8 cellular contexts compared by ENCODE assay signal in genomic region chr3:98902341-98902740, GRCh38. TPM values are rescaled to one million over a fixed set of nuclear protein-coding genes. Genes with fewer than 3 reads are reported as not detected.
DNase-seq lines count a peak whose midpoint lies in the region; ATAC-seq, FAIRE-seq and TF ChIP-seq lines count a peak whose summit lies in the region.

No MANE protein-coding gene starts in this region.

- TF ChIP-seq RAD21 in GM12878 (IDR thresholded peaks at IDR 0.05; ENCODE audit: insufficient read depth, low read depth, low read length) = no peak

- peak overlapping the region; percentile 7 to 98 (median 90) for H3K4me3 ChIP-seq in heart right ventricle
- peak overlapping the region; percentile 71 for H3K4me3 ChIP-seq in GM12878
- peak overlapping the region; percentile 85 to 93 for H3K4me3 ChIP-seq in uterus

- intact Hi-C loops in heart right ventricle (cut with DNase I) = loop anchor here in 5 of 10 donors (5.0 to 10.0 kb wide), 4 partner anchors 78 to 308 kb away; partner anchors contain the start of gene CPOX (in 1 of the 5)
- intact Hi-C loops in left ventricle myocardium superior (cut with micrococcal nuclease) = loop anchor here (10.0 kb wide), 1 partner anchor 92 kb away; no protein-coding TSS in a partner anchor
- intact Hi-C loops in GM12878 (cut with micrococcal nuclease; ENCODE audit: unreplicated experiment) = loop anchor here (5.0 to 10.0 kb wide), 3 partner anchors 75 to 1138 kb away; partner anchors contain the start of gene ARL6
- intact Hi-C loops in uterus (cut with DNase I; ENCODE audit: low total_unique reads) = no loop called here

- H3K9me3 ChIP-seq in heart right ventricle = no peaks in the 10 kb centered on the region
- no peaks in the 10 kb centered on the region for H3K9me3 ChIP-seq in GM12878 (replicated peaks; ENCODE audit: control insufficient read depth, insufficient read depth, low read length)
- no peaks in the 10 kb centered on the region for H3K9me3 ChIP-seq in uterus

- no peak for FAIRE-seq in GM12878 (lab: Jason Lieb, UNC)

- no peaks in the 10 kb centered on the region for H3K36me3 ChIP-seq in heart right ventricle
- H3K36me3 ChIP-seq in GM12878 (ENCODE audit: control insufficient read depth in 2 of 2, insufficient read depth in 2 of 2, low read length in 1 of 2) = no peaks in the 10 kb centered on the region
- no peaks in the 10 kb centered on the region for H3K36me3 ChIP-seq in uterus

- H3K9ac ChIP-seq in GM12878 (ENCODE audit: control insufficient read depth, insufficient read depth, low read length) = peak overlapping the region; percentile 93

- peaks cover 0 to 9% (median 0%) of the 10 kb centered on the region in 7 donors for H3K27me3 ChIP-seq in heart right ventricle
- no peaks in the 10 kb centered on the region for H3K27me3 ChIP-seq in GM12878 (replicated peaks in 1 of 2; ENCODE audit: control insufficient read depth in 2 of 2, insufficient read depth in 2 of 2, low read length in 1 of 2)
- H3K27me3 ChIP-seq in uterus = no peaks in the 10 kb centered on the region

- DNase-seq in heart right ventricle = no peak
- DNase-seq in left ventricle myocardium superior = no peak
- no peak for DNase-seq in GM12878 (ENCODE audit: low read depth, low spot score)
- peak; percentile 51 for DNase-seq in medulla oblongata (ENCODE audit: extremely low spot score)
- DNase-seq in uterus = no peak
- no peak for DNase-seq in GM19240 (ENCODE audit: insufficient read length, low spot score)

- TF ChIP-seq CTCF in heart right ventricle (IDR thresholded peaks at IDR 0.05) (no peak), GM12878 (IDR thresholded peaks at IDR 0.05 in 2 of 3, conservative IDR thresholded peaks at IDR 0.05 in 1 of 3; ENCODE audit: control insufficient read depth in 2 of 3, extremely low read depth in 1 of 3, insufficient read depth in 1 of 3, low read depth in 3 of 3, low read length in 3 of 3) (no peak), uterus (IDR thresholded peaks at IDR 0.05) (no peak)

- H2AFZ ChIP-seq in GM12878 (ENCODE audit: control insufficient read depth, low read depth, low read length) = peak overlapping the region; percentile 94

- in situ Hi-C loops in GM12878 (cut with MboI) = no loop called here

- SMC1A ChIA-PET in GM12878 (lab: Charles Lee; ENCODE audit: uncharacterized antibody, unreplicated experiment) = interaction anchor here (0.8 to 1.6 kb wide), 7 partner anchors 9 to 331 kb away, joined by 3 to 7 read pairs (median 3); no protein-coding TSS in a partner anchor

- TF ChIP-seq POLR2A in GM12878 (IDR thresholded peaks at IDR 0.05; ENCODE audit: low read depth, low read length) (no peak), uterus (IDR thresholded peaks at IDR 0.05) (no peak)

- peak overlapping the region; percentile 66 to 96 (median 92) for H3K27ac ChIP-seq in heart right ventricle
- peak overlapping the region; percentile 91 for H3K27ac ChIP-seq in GM12878 (ENCODE audit: control insufficient read depth, insufficient read depth)
- peak overlapping the region; percentile 86 to 90 for H3K27ac ChIP-seq in uterus

- peaks cover 0 to 44% (median 22%) of the 10 kb centered on the region in 9 donors for H3K4me1 ChIP-seq in heart right ventricle
- no peaks in the 10 kb centered on the region for H3K4me1 ChIP-seq in GM12878 (ENCODE audit: control insufficient read depth, insufficient read depth, low read length)
- no peaks in the 10 kb centered on the region for H3K4me1 ChIP-seq in uterus

- H4K20me1 ChIP-seq in GM12878 (ENCODE audit: control insufficient read depth, insufficient read depth) = no peaks in the 10 kb centered on the region

- TSS peak; percentile 96 for BruUV-seq in GM12878 (replicated peaks; lab: Mats Ljungman, UMichigan)

- RAD21 ChIA-PET in GM12878 (lab: Charles Lee; ENCODE audit: unreplicated experiment) = interaction anchor here (0.7 to 1.1 kb wide), 5 partner anchors 18 to 405 kb away, joined by 3 to 6 read pairs (median 4); no protein-coding TSS in a partner anchor

- peak overlapping the region; percentile 92 for H3K4me2 ChIP-seq in GM12878 (ENCODE audit: control insufficient read depth, insufficient read depth)

- CTCF ChIA-PET in GM12878 (lab: Yijun Ruan, JAX) = interaction anchor here (0.7 to 1.4 kb wide), 6 partner anchors 10 to 973 kb away, joined by 3 to 6 read pairs (median 4); no protein-coding TSS in a partner anchor

- no peaks in the 10 kb centered on the region; the same call in 1 of the 2 replicates for H3K79me2 ChIP-seq in GM12878 (ENCODE audit: control insufficient read depth, insufficient read depth, low read length)

- POLR2A ChIA-PET in GM12878 (lab: Charles Lee) = interaction anchor here (0.6 to 0.7 kb wide), 3 partner anchors 18 to 938 kb away, joined by 3 to 6 read pairs (median 4); no protein-coding TSS in a partner anchor

- 17 to 23% methylated on average over 4 of the region's 4 CpGs for whole genome bisulfite sequencing in heart right ventricle, 2 donors
- 50% methylated on average over 4 of the region's 4 CpGs for WGBS in GM12878 (ENCODE audit: insufficient coverage, insufficient replicate concordance, low lambda C conversion rate, missing lambda C conversion rate)

- no peak for TF ChIP-seq EP300 in GM12878 (IDR thresholded peaks at IDR 0.05; ENCODE audit: borderline replicate concordance in 1 of 2, control insufficient read depth in 1 of 2, low read depth in 2 of 2, low read length in 2 of 2)

- ATAC-seq in heart right ventricle = no peak
- no peak for ATAC-seq in left ventricle myocardium superior
- ATAC-seq in GM12878 = no peak
- no peak for ATAC-seq in HG02678 (IDR thresholded peaks at IDR 0.05; ENCODE audit: unreplicated experiment)
- no peak for ATAC-seq in GM18519 (IDR thresholded peaks at IDR 0.05; ENCODE audit: low FRiP score, unreplicated experiment)

TF ChIP-seq in GM12878, 131 proteins besides CTCF, POLR2A, EP300 and RAD21:
- TF ChIP-seq JUNB (IDR thresholded peaks at IDR 0.05) = no peak
- TF ChIP-seq PBX3 (IDR thresholded peaks at IDR 0.05; ENCODE audit: insufficient replicate concordance, low read depth, low read length) = no peak
- TF ChIP-seq IKZF2 (IDR thresholded peaks at IDR 0.05) = 0 out of 4 replicates have a peak, but pooled peaks of 1 of the 2 experiments have one; percentile 6
- no peak for TF ChIP-seq FOXM1 (IDR thresholded peaks at IDR 0.05; ENCODE audit: low read depth, low read length)
- TF ChIP-seq TAF1 (IDR thresholded peaks at IDR 0.05; ENCODE audit: borderline replicate concordance, low read depth, low read length) = no peak

RNA-seq across cellular contexts. Expression of gene DCBLD2, which starts 0.8 kb away (rescaled TPM):
- total RNA-seq in heart right ventricle = 10 to 100 TPM; 24.6 to 97.4 (median 48.4) TPM
- polyA plus RNA-seq in heart right ventricle = 10 to 100 TPM; 11.9 to 29.7 TPM
- 43.1 TPM for total RNA-seq in left ventricle myocardium superior
- 11.1 and 11.9 TPM in 2 replicates for total RNA-seq in GM12878 (2013; cell fraction: nucleolus; rRNA removed)
- total RNA-seq in GM12878 (2014; rRNA removed) = 5.5 and 6.0 TPM in 2 replicates
- total RNA-seq in GM12878 (2014; rRNA removed; fragmentation: Illumina TruSeq; extraction: Trizol) = 5.9 and 7.4 TPM in 2 replicates
- 5.1 and 5.8 TPM in 2 replicates for total RNA-seq in GM12878 (2021)
- polyA plus RNA-seq in GM12878 (2011; ENCODE audit: low read depth) = 0.84 TPM
- polyA plus RNA-seq in GM12878 (2011; rRNA removed) = 2.6 and 2.7 TPM in 2 replicates
- polyA plus RNA-seq in GM12878 (2011; cell fraction: cytosol; rRNA removed) = 0.95 and 1.1 TPM in 2 replicates
- 3.2 TPM in 2 replicates for polyA plus RNA-seq in GM12878 (2011; cell fraction: nucleus; rRNA removed)
- polyA plus RNA-seq in GM12878 (2012) = 2.2 and 2.4 TPM in 2 replicates
- 5.2 and 8.9 TPM in 2 replicates for polyA plus RNA-seq in GM12878 (2014; fragmentation: Illumina TruSeq; extraction: Trizol)
- polyA plus RNA-seq in GM12878 (2014; fragmentation: Nextera tagmentation; extraction: Ambion mirVana) = 1 to 10 TPM; 1.6 to 2.6 TPM
- 3.2 and 3.9 TPM in 2 replicates for polyA plus RNA-seq in GM12878 (2014; rRNA removed)
- 1 to 10 TPM; 4.4 to 5.1 TPM for polyA plus RNA-seq in GM12878 (2016; fragmentation: Nextera tagmentation; extraction: Ambion mirVana)
- polyA minus RNA-seq in GM12878 (2011; rRNA and poly(A)+ RNA removed) = 3.6 and 5.8 TPM in 2 replicates
- 1.0 and 2.8 TPM in 2 replicates for polyA minus RNA-seq in GM12878 (2011; cell fraction: cytosol; rRNA and poly(A)+ RNA removed)
- polyA minus RNA-seq in GM12878 (2011; cell fraction: nucleus; rRNA and poly(A)+ RNA removed) = 2.5 and 5.9 TPM in 2 replicates
- total RNA-seq in uterus = 10 to 100 TPM; 27.4 to 60.1 (median 40.9) TPM
